ENCODE assay signal across 10 cellular contexts in genomic region chr10:86668297-86669165, GRCh38. TPM values are rescaled to one million over a fixed set of nuclear protein-coding genes. Genes with fewer than 3 reads are reported as not detected.
A peak's percentile ranks its signal among the peaks of the same experiment; 100 is the strongest.
DNase-seq lines count a peak whose midpoint lies in the region; ATAC-seq and TF ChIP-seq lines count a peak whose summit lies in the region.
"Had no signal": no experiment of that assay in that cellular context is flagged by ENCODE, and none has a peak within 500 bp of the region (broad histone marks: within the 10 kb centered on the region; RNA-seq: fewer than 3 reads in every experiment).

Gene LDB3, plus strand, starts transcription at chr10:86668511. Its CDS starts 181 bp downstream, at chr10:86668692.

- H3K27ac ChIP-seq in endodermal cell (ENCODE audit: low read depth, low read length): no peak within 1 kb of the TSS
- peak within 1 kb of the TSS; percentile 98 to 100 (median 99) for H3K27ac ChIP-seq in gastrocnemius medialis

- peak within 1 kb of the TSS; percentile 39 for H3K27ac Mint-ChIP-seq in endodermal cell

- peak; percentile 92 to 98 for TF ChIP-seq POLR2A in gastrocnemius medialis (IDR thresholded peaks at IDR 0.05)
- no peak for TF ChIP-seq POLR2A in lower leg skin (IDR thresholded peaks at IDR 0.05)

- no peaks in the 10 kb centered on the region for H3K36me3 Mint-ChIP-seq in endodermal cell (ENCODE audit: low read depth)

- H3K9me3 Mint-ChIP-seq in endodermal cell: no peaks in the 10 kb centered on the region

- peak; percentile 7 for DNase-seq in NCI-H748 (lab: John Stamatoyannopoulos, UW; ENCODE audit: unreplicated experiment)
- no peak for DNase-seq in NCI-H748 treated with DMSO at 0.1 percent for 48 hours (lab: John Stamatoyannopoulos, UW)
- DNase-seq in NCI-H146 (lab: John Stamatoyannopoulos, UW): peak; percentile 78
- DNase-seq in endodermal cell: no peak
- peak; percentile 91 to 97 for DNase-seq in gastrocnemius medialis
- no peak for DNase-seq in stimulated activated CD8-positive, alpha-beta memory T cell treated with anti-CD3 and anti-CD28 coated beads, Interleukin-4, amount 100 ng/mL, for 48 hours
- DNase-seq in lower leg skin (ENCODE audit: low spot score in 2 of 2): no peak

- peaks cover 17% of the 10 kb centered on the region for H3K4me1 Mint-ChIP-seq in endodermal cell

- peaks cover 23% of the 10 kb centered on the region for H3K4me1 ChIP-seq in endodermal cell (ENCODE audit: control insufficient read depth, insufficient read depth, low read length)
- H3K4me1 ChIP-seq in gastrocnemius medialis: peaks cover 86 to 98% of the 10 kb centered on the region in 2 donors

- peaks cover 3% of the 10 kb centered on the region for H3K27me3 Mint-ChIP-seq in endodermal cell (ENCODE audit: insufficient read depth)

- no peaks in the 10 kb centered on the region for H3K9me3 ChIP-seq in endodermal cell (ENCODE audit: control insufficient read depth, low read length)
- no peaks in the 10 kb centered on the region for H3K9me3 ChIP-seq in gastrocnemius medialis

- no peaks in the 10 kb centered on the region for H3K27me3 ChIP-seq in endodermal cell (ENCODE audit: control insufficient read depth, insufficient read depth, low read length, poor library complexity, severe bottlenecking)
- no peaks in the 10 kb centered on the region for H3K27me3 ChIP-seq in gastrocnemius medialis

- H3K9ac ChIP-seq in endodermal cell (ENCODE audit: extremely low read depth, low read length, poor library complexity, severe bottlenecking): no peak within 1 kb of the TSS

- TF ChIP-seq CTCF in endodermal cell (conservative IDR thresholded peaks at IDR 0.05) (no peak), gastrocnemius medialis (IDR thresholded peaks at IDR 0.05 in 4 of 5, conservative IDR thresholded peaks at IDR 0.05 in 1 of 5) (no peak), lower leg skin (IDR thresholded peaks at IDR 0.05) (no peak)

- 66 to 68% methylated on average over 18 to 23 of the region's 23 CpGs for WGBS in endodermal cell (ENCODE audit: insufficient coverage in 1 of 2, insufficient read length in 1 of 2), 2 experiments
- WGBS in lower leg skin, 2 donors: 69 to 85% methylated on average over 15 to 22 of the region's 23 CpGs

- H3K4me3 ChIP-seq in endodermal cell (ENCODE audit: low read length) (no peak within 1 kb of the TSS), gastrocnemius medialis (peak within 1 kb of the TSS; percentile 51 to 79 (median 69)), lower leg skin (ENCODE audit: low read depth, poor library complexity, severe bottlenecking) (no peak within 1 kb of the TSS)

- H3K36me3 ChIP-seq in endodermal cell (ENCODE audit: control insufficient read depth, insufficient read depth, low read length): no peaks in the 10 kb centered on the region
- no peaks in the 10 kb centered on the region for H3K36me3 ChIP-seq in gastrocnemius medialis

- ATAC-seq in gastrocnemius medialis (peak; percentile 48 to 56), GM21515 (IDR thresholded peaks at IDR 0.05; ENCODE audit: unreplicated experiment) (no peak)
- ATAC-seq: Panc1 had no signal

- in situ Hi-C loops in gastrocnemius medialis (cut with MboI; ENCODE audit: low sequenced_read_pairs in 4 of 4): no loop called here

- H3K4me3 Mint-ChIP-seq in endodermal cell: no peak within 1 kb of the TSS

- intact Hi-C loops in gastrocnemius medialis (cut with DNase I; ENCODE audit: low total_unique reads): loop anchor here (5.0 kb wide), 1 partner anchor 89 kb away; the partner anchor contains the start of gene BMPR1A
- intact Hi-C loops in lower leg skin (cut with DNase I; ENCODE audit: low total_unique reads): no loop called here

RNA-seq across cellular contexts. Expression of gene LDB3, which starts in this region (rescaled TPM):
- total RNA-seq in endodermal cell (under 1 TPM; 0.11 to 0.35 TPM), gastrocnemius medialis (100 to 1,000 TPM; 164 to 305 (median 227) TPM), lower leg skin (1 to 10 TPM in 1 of 4 donors, under 1 TPM in 3; 0.46 to 2.9 (median 0.83) TPM)
- polyA plus RNA-seq in endodermal cell (2013, experiment 1 of 2): 1.00 TPM
- polyA plus RNA-seq in endodermal cell (2013, experiment 2 of 2): 1.3 TPM
- total RNA-seq: glomerular endothelial cell had no signal

Comparison
In these comparisons a context has a peak if more than half of its experiments do, and no peak if none do; other contexts are left out.
1. RNA of gene LDB3 (total RNA-seq): 164 to 305 TPM in gastrocnemius medialis; 0.46 to 2.9 TPM in lower leg skin and 0.11 to 0.35 TPM in endodermal cell; every median in the first group is over 10 times any median in the second.
2. DNase-seq: peak in NCI-H748 (single experiment), NCI-H146 (single experiment) and gastrocnemius medialis (2 of 2); none in NCI-H748 treated with DMSO at 0.1 percent for 48 hours (single experiment), endodermal cell (single experiment), stimulated activated CD8-positive, alpha-beta memory T cell treated with anti-CD3 and anti-CD28 coated beads, Interleukin-4, amount 100 ng/mL, for 48 hours (single experiment) and lower leg skin (0 of 2).
3. H3K4me3 ChIP-seq: peak in gastrocnemius medialis (4 of 4); none in endodermal cell (single experiment) and lower leg skin (single experiment).
4. POLR2A ChIP-seq: peak in gastrocnemius medialis (2 of 2); none in lower leg skin (0 of 2).